In the genomic region with DNA sequence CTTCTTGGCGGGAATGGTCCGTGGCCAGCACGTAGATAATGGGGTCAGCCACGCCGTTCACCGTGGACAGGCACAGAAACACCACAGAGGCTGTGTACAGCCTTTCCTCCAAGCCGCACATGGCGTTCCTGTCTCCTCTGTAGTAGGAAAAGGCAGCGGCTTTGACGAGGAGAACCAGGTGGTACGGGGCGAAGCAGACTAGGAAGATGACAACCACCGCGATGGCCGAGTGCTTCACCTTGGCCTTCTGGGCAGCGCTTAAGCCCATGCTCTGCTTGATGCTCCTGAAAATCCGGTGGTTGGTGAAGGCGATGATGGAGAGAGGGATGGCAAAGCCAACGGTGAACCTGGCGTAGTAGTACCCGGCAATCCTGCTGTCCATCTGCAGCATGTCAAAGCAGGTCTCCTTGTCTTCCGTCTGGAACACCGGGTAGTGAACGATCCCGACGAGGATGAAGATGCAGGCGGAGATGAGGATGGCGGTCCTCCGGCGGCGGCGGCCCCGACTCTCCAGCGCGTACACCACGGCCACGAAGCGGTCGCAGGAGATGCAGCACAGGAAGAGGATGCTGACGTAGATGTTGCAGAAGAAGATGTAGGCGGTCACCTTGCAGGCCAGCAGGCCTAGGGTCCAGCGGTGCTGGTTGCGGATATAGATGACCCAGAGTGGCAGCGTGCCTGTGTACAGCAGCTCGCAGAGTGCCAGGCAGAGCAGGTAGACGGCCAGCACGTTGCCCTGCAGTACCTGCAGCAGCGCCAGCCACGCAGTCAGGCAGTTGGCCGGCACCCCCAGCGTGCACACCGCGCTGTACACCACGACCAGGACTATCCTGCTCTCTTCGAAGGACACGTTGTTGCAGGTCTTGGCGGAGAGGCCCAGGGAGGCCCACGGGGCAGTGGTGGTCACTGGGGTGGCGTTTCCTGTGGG, we compare ENCODE assay signal across 1 cellular context.
TF ChIP-seq lines count a peak whose summit lies in the region.

No MANE protein-coding gene starts in this region.

TF ChIP-seq in GM12878, 131 proteins besides CTCF, POLR2A, EP300 and RAD21:
- TF ChIP-seq ZNF384 (IDR thresholded peaks at IDR 0.05; ENCODE audit: borderline replicate concordance, low read depth, low read length) (no peak), RBBP5 (conservative IDR thresholded peaks at IDR 0.05) (no peak), NBN (IDR thresholded peaks at IDR 0.05) (no peak), HDGF (IDR thresholded peaks at IDR 0.05) (no peak), SREBF1 (IDR thresholded peaks at IDR 0.05; ENCODE audit: low read length) (no peak), MEF2A (IDR thresholded peaks at IDR 0.05; ENCODE audit: insufficient read depth, low read depth, low read length) (no peak), NRF1 (conservative IDR thresholded peaks at IDR 0.05; ENCODE audit: low read depth, low read length) (no peak), TCF12 (IDR thresholded peaks at IDR 0.05; ENCODE audit: low read depth, low read length) (no peak), YY1 (IDR thresholded peaks at IDR 0.05; ENCODE audit: low read depth, low read length) (no peak), HDAC2 (IDR thresholded peaks at IDR 0.05) (no peak)
- TF ChIP-seq, protein P1, sequence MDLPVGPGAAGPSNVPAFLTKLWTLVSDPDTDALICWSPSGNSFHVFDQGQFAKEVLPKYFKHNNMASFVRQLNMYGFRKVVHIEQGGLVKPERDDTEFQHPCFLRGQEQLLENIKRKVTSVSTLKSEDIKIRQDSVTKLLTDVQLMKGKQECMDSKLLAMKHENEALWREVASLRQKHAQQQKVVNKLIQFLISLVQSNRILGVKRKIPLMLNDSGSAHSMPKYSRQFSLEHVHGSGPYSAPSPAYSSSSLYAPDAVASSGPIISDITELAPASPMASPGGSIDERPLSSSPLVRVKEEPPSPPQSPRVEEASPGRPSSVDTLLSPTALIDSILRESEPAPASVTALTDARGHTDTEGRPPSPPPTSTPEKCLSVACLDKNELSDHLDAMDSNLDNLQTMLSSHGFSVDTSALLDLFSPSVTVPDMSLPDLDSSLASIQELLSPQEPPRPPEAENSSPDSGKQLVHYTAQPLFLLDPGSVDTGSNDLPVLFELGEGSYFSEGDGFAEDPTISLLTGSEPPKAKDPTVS (IDR thresholded peaks at IDR 0.05; ENCODE audit: low read depth, low read length) = no peak
